Comparison of ENCODE assay signal across 14 cellular contexts in genomic region chr21:46121286-46122221, GRCh38. TPM values are rescaled to one million over a fixed set of nuclear protein-coding genes. Genes with fewer than 3 reads are reported as not detected.
DNase-seq lines count a peak whose midpoint lies in the region; ATAC-seq, FAIRE-seq and TF ChIP-seq lines count a peak whose summit lies in the region.
"Had no signal": no experiment of that assay in that cellular context is flagged by ENCODE, and none has a peak within 500 bp of the region (broad histone marks: within the 10 kb centered on the region; RNA-seq: fewer than 3 reads in every experiment).

No MANE protein-coding gene starts in this region.

- H3K4me3 ChIP-seq in kidney (ENCODE audit: low read length in 2 of 2) (no peak overlapping the region), stomach smooth muscle (ENCODE audit: low read length in 2 of 2) (no peak overlapping the region), Caco-2 (ENCODE audit: low read depth, low read length) (no peak overlapping the region), MM.1S (ENCODE audit: low read length) (no peak overlapping the region)
- H3K4me3 ChIP-seq: SJSA1 had no signal

- H3K9me3 ChIP-seq in kidney (ENCODE audit: control insufficient read depth in 1 of 2, low read length in 2 of 2) (no peaks in the 10 kb centered on the region), stomach smooth muscle (ENCODE audit: control insufficient read depth in 2 of 2, low read length in 2 of 2) (no peaks in the 10 kb centered on the region), Caco-2 (no peaks in the 10 kb centered on the region), MM.1S (replicated peaks; ENCODE audit: insufficient read depth, low read length) (no peaks in the 10 kb centered on the region)
- H3K9me3 ChIP-seq: SJSA1 had no signal

- H2AFZ ChIP-seq in MM.1S (ENCODE audit: low read length), result no peak overlapping the region

- FAIRE-seq in kidney (lab: Jason Lieb, UNC), result no peak

- H3K79me2 ChIP-seq in MM.1S (ENCODE audit: low read length), result no peaks in the 10 kb centered on the region

- H3K27me3 ChIP-seq in stomach smooth muscle (ENCODE audit: control insufficient read depth in 1 of 2, insufficient read depth in 2 of 2, low read length in 2 of 2), result no peaks in the 10 kb centered on the region
- H3K27me3 ChIP-seq in Caco-2 (replicated peaks; ENCODE audit: control insufficient read depth, insufficient read depth, low read length), result no peaks in the 10 kb centered on the region
- peaks cover 81% of the 10 kb centered on the region for H3K27me3 ChIP-seq in MM.1S (replicated peaks; ENCODE audit: insufficient read depth, low read length)
- H3K27me3 ChIP-seq: SJSA1 had no signal

- POLR2A ChIA-PET in activated B cell treated with CpG ODN at 0.5 μM for 24 hours (lab: Charles Lee), result no interaction called here
- POLR2A ChIA-PET in Caco-2 (lab: Charles Lee), result no interaction called here

- DNase-seq in activated T-cell treated with anti-CD3 and anti-CD28 coated beads, Interleukin-2, amount 50 U/mL, for 1 hour, result peak; percentile 8
- no peak for DNase-seq in activated T-cell treated with anti-CD3 and anti-CD28 coated beads, Interleukin-2, amount 50 U/mL, for 72 hours
- peak; percentile 11 for DNase-seq in activated B cell treated with CpG ODN at 0.5 μM for 24 hours
- peak; percentile 79 for DNase-seq in kidney
- DNase-seq in NCI-H187 (lab: John Stamatoyannopoulos, UW), result no peak
- DNase-seq in Caco-2, result no peak
- no peak for DNase-seq in MM.1S
- DNase-seq: activated naive CD8-positive, alpha-beta T cell treated with anti-CD3 and anti-CD28 coated beads for 36 hours; DMS79 treated with DMSO at 0.1 percent for 48 hours; NCI-H1417; NCI-H526 treated with DMSO at 0.1 percent for 48 hours had no signal

- H3K27me3 Mint-ChIP-seq in activated T-cell treated with anti-CD3 and anti-CD28 coated beads, Interleukin-2, amount 50 U/mL, for 72 hours (ENCODE audit: low read depth), result no peaks in the 10 kb centered on the region
- H3K27me3 Mint-ChIP-seq in activated B cell treated with CpG ODN at 0.5 μM for 24 hours (no peaks in the 10 kb centered on the region), Caco-2 (ENCODE audit: insufficient read depth, unreplicated experiment) (no peaks in the 10 kb centered on the region)
- H3K27me3 Mint-ChIP-seq: activated naive CD8-positive, alpha-beta T cell treated with anti-CD3 and anti-CD28 coated beads for 36 hours had no signal

- no peaks in the 10 kb centered on the region for H3F3A ChIP-seq in MM.1S (ENCODE audit: insufficient read depth, low read length)

- no peak overlapping the region for H3K4me2 ChIP-seq in MM.1S (ENCODE audit: low read depth, low read length)

- H3K9me2 ChIP-seq in MM.1S (replicated peaks; ENCODE audit: insufficient read depth, low read length), result no peaks in the 10 kb centered on the region

- no TSS peak for BruUV-seq in Caco-2 (replicated peaks; lab: Mats Ljungman, UMichigan)

- H3K4me1 Mint-ChIP-seq in activated T-cell treated with anti-CD3 and anti-CD28 coated beads, Interleukin-2, amount 50 U/mL, for 72 hours (ENCODE audit: low read depth), result no peaks in the 10 kb centered on the region
- H3K4me1 Mint-ChIP-seq in activated B cell treated with CpG ODN at 0.5 μM for 24 hours (no peaks in the 10 kb centered on the region), Caco-2 (ENCODE audit: low read depth, unreplicated experiment) (no peaks in the 10 kb centered on the region)
- H3K4me1 Mint-ChIP-seq: activated naive CD8-positive, alpha-beta T cell treated with anti-CD3 and anti-CD28 coated beads for 36 hours had no signal

- H3K9ac ChIP-seq in kidney (ENCODE audit: low read length in 2 of 2) (no peak overlapping the region), stomach smooth muscle (ENCODE audit: low read length in 2 of 2) (no peak overlapping the region), MM.1S (ENCODE audit: low read length) (no peak overlapping the region)

- intact Hi-C loops in activated B cell treated with CpG ODN at 0.5 μM for 24 hours (cut with micrococcal nuclease), result no loop called here
- intact Hi-C loops in kidney (cut with DNase I), result no loop called here
- intact Hi-C loops in Caco-2 (cut with micrococcal nuclease; ENCODE audit: unreplicated experiment), result no loop called here

- CTCF ChIA-PET in activated B cell treated with CpG ODN at 0.5 μM for 24 hours (lab: Charles Lee) (no interaction called here), Caco-2 (lab: Charles Lee) (interaction anchor here (0.6 kb wide), 1 partner anchor 151 kb away, joined by 3 read pairs; no protein-coding TSS in a partner anchor)

- no peaks in the 10 kb centered on the region for H3K4me1 ChIP-seq in kidney (ENCODE audit: control insufficient read depth in 1 of 2, insufficient read depth in 1 of 2, low read depth in 1 of 2, low read length in 2 of 2)
- H3K4me1 ChIP-seq in stomach smooth muscle (ENCODE audit: control insufficient read depth, insufficient read depth, low read length), result no peaks in the 10 kb centered on the region
- H3K4me1 ChIP-seq in Caco-2, result no peaks in the 10 kb centered on the region
- no peaks in the 10 kb centered on the region for H3K4me1 ChIP-seq in MM.1S (ENCODE audit: low read length)

- H4K20me1 ChIP-seq in MM.1S (ENCODE audit: insufficient read depth, low read length), result no peaks in the 10 kb centered on the region

- no peak for ATAC-seq in activated T-cell treated with anti-CD3 and anti-CD28 coated beads, Interleukin-2, amount 50 U/mL, for 72 hours (replicated peaks in 1 of 2)
- ATAC-seq in activated B cell treated with CpG ODN at 0.5 μM for 24 hours (ENCODE audit: low read depth), result no peak

- H3K36me3 ChIP-seq in kidney (ENCODE audit: control insufficient read depth in 1 of 2, insufficient read depth in 2 of 2, low read length in 2 of 2), result no peaks in the 10 kb centered on the region
- peaks cover 83 to 92% of the 10 kb centered on the region in 2 donors for H3K36me3 ChIP-seq in stomach smooth muscle (ENCODE audit: control insufficient read depth in 2 of 2, insufficient read depth in 2 of 2, low read length in 2 of 2)
- H3K36me3 ChIP-seq in Caco-2 (ENCODE audit: control insufficient read depth, insufficient read depth, low read length), result no peaks in the 10 kb centered on the region
- H3K36me3 ChIP-seq in MM.1S (replicated peaks; ENCODE audit: insufficient read depth, low read length), result no peaks in the 10 kb centered on the region

- TF ChIP-seq CTCF in activated B cell treated with CpG ODN at 0.5 μM for 24 hours (IDR thresholded peaks at IDR 0.05), result no peak
- TF ChIP-seq CTCF in kidney (IDR thresholded peaks at IDR 0.05; ENCODE audit: borderline replicate concordance, extremely low read depth, insufficient read depth), result no peak
- no peak for TF ChIP-seq CTCF in Caco-2 (IDR thresholded peaks at IDR 0.05; ENCODE audit: insufficient read depth in 1 of 2, low read depth in 1 of 2, low read length in 1 of 2, severe bottlenecking in 1 of 2, unreplicated experiment in 1 of 2)
- no peak for TF ChIP-seq CTCF in MM.1S (IDR thresholded peaks at IDR 0.05; ENCODE audit: low read length)

- H3K27ac ChIP-seq in kidney (ENCODE audit: low read depth in 2 of 2, low read length in 2 of 2), result no peak overlapping the region
- H3K27ac ChIP-seq in stomach smooth muscle (ENCODE audit: low read length), result peak overlapping the region; percentile 41
- no peak overlapping the region for H3K27ac ChIP-seq in MM.1S (ENCODE audit: low read length)
- H3K27ac ChIP-seq: SJSA1 had no signal

- no peak overlapping the region for H3K27ac Mint-ChIP-seq in activated T-cell treated with anti-CD3 and anti-CD28 coated beads, Interleukin-2, amount 50 U/mL, for 72 hours
- H3K27ac Mint-ChIP-seq in activated B cell treated with CpG ODN at 0.5 μM for 24 hours, result no peak overlapping the region
- no peak overlapping the region for H3K27ac Mint-ChIP-seq in Caco-2 (ENCODE audit: unreplicated experiment)
- H3K27ac Mint-ChIP-seq: activated naive CD8-positive, alpha-beta T cell treated with anti-CD3 and anti-CD28 coated beads for 36 hours had no signal

- H3K36me3 Mint-ChIP-seq in activated T-cell treated with anti-CD3 and anti-CD28 coated beads, Interleukin-2, amount 50 U/mL, for 72 hours (ENCODE audit: insufficient read depth in 2 of 2), result no peaks in the 10 kb centered on the region
- no peaks in the 10 kb centered on the region for H3K36me3 Mint-ChIP-seq in activated B cell treated with CpG ODN at 0.5 μM for 24 hours (ENCODE audit: low read depth)
- H3K36me3 Mint-ChIP-seq in Caco-2 (ENCODE audit: insufficient read depth, unreplicated experiment), result no peaks in the 10 kb centered on the region
- H3K36me3 Mint-ChIP-seq: activated naive CD8-positive, alpha-beta T cell treated with anti-CD3 and anti-CD28 coated beads for 36 hours had no signal

- no peak overlapping the region for H3K4me3 Mint-ChIP-seq in activated T-cell treated with anti-CD3 and anti-CD28 coated beads, Interleukin-2, amount 50 U/mL, for 72 hours
- H3K4me3 Mint-ChIP-seq in activated B cell treated with CpG ODN at 0.5 μM for 24 hours (no peak overlapping the region), Caco-2 (ENCODE audit: unreplicated experiment) (no peak overlapping the region)
- H3K4me3 Mint-ChIP-seq: activated naive CD8-positive, alpha-beta T cell treated with anti-CD3 and anti-CD28 coated beads for 36 hours had no signal

- peaks cover 0 to 3% of the 10 kb centered on the region in 2 donors for H3K9me3 Mint-ChIP-seq in activated T-cell treated with anti-CD3 and anti-CD28 coated beads, Interleukin-2, amount 50 U/mL, for 72 hours
- no peaks in the 10 kb centered on the region for H3K9me3 Mint-ChIP-seq in activated B cell treated with CpG ODN at 0.5 μM for 24 hours
- H3K9me3 Mint-ChIP-seq in Caco-2 (ENCODE audit: unreplicated experiment), result no peaks in the 10 kb centered on the region
- H3K9me3 Mint-ChIP-seq: activated naive CD8-positive, alpha-beta T cell treated with anti-CD3 and anti-CD28 coated beads for 36 hours had no signal

RNA-seq across cellular contexts. Expression of gene COL6A2, which starts 23.6 kb away (rescaled TPM):
- total RNA-seq in activated T-cell treated with anti-CD3 and anti-CD28 coated beads, Interleukin-2, amount 50 U/mL, for 72 hours, result 10 to 100 TPM; 10.8 to 11.3 TPM
- total RNA-seq in activated B cell treated with CpG ODN at 0.5 μM for 24 hours (0.40 and 1.4 TPM in 2 replicates), kidney (174 TPM), Caco-2 (2022) (8.8 and 11.1 TPM in 2 replicates)
- 52.4 TPM for polyA plus RNA-seq in kidney (ENCODE audit: insufficient read depth, low read depth, low replicate concordance)

RNA-seq across cellular contexts. Expression of gene FTCD, which starts 33.8 kb away (rescaled TPM):
- under 1 TPM; 0.74 to 1.00 TPM for total RNA-seq in activated T-cell treated with anti-CD3 and anti-CD28 coated beads, Interleukin-2, amount 50 U/mL, for 72 hours
- total RNA-seq in activated B cell treated with CpG ODN at 0.5 μM for 24 hours (0.69 and 0.73 TPM in 2 replicates), kidney (51.6 TPM), Caco-2 (2022) (3.5 and 4.5 TPM in 2 replicates)
- 273 TPM for polyA plus RNA-seq in kidney (ENCODE audit: insufficient read depth, low read depth, low replicate concordance)
- total RNA-seq: lung microvascular endothelial cell, SJSA1 had no signal

Comparison
In these comparisons a context has a peak if more than half of its experiments do, and no peak if none do; other contexts are left out.
1. DNase-seq: peak in activated T-cell treated with anti-CD3 and anti-CD28 coated beads, Interleukin-2, amount 50 U/mL, for 1 hour (single experiment), activated B cell treated with CpG ODN at 0.5 μM for 24 hours (single experiment) and kidney (single experiment); none in activated T-cell treated with anti-CD3 and anti-CD28 coated beads, Interleukin-2, amount 50 U/mL, for 72 hours (0 of 2), NCI-H187 (0 of 2), Caco-2 (0 of 2) and MM.1S (single experiment).
2. RNA of gene COL6A2, which starts 23.6 kb away (total RNA-seq): 174 TPM in kidney (single experiment); 10.8 to 11.3 TPM in activated T-cell treated with anti-CD3 and anti-CD28 coated beads, Interleukin-2, amount 50 U/mL, for 72 hours, 8.8 to 11.1 TPM in Caco-2 and 0.40 to 1.4 TPM in activated B cell treated with CpG ODN at 0.5 μM for 24 hours; every median in the first group is over 10 times any median in the second.